8 cellular contexts compared by ENCODE assay signal in the genomic region with DNA sequence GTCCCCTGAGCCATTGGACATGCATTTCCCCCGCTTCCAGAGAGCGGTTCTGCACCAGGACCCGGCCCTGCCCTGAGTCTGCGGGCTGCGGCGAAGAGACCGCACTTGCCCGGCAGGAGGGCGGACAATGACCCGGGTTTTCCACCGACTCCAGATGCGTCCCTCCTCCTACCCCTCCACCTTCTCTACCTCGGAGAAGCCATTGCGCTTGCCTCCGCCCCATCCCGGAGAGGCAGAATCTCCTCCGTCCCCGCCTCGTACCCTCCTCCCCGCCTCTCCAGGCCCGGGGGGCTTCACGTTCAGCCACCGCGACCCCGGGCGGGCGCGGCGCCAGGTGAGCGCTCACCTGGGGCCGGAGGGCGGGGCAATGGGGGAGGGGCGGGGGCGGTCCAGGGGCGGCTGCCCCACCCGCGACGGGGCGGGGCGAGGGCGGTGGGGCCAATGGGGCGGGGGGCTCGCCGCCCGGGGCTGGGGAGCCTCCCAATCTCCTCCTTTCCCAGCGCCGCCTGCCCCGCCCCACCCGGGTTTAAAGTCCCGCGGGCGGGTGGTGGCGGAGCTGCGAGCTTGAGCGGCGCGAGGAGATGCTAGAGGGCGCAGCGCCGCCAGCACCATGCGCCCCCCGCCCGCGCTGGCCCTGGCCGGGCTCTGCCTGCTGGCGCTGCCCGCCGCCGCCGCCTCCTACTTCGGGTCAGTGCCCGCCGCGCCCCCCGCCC. TPM values are rescaled to one million over a fixed set of nuclear protein-coding genes. Genes with fewer than 3 reads are reported as not detected.
DNase-seq lines count a peak whose midpoint lies in the region; ATAC-seq and TF ChIP-seq lines count a peak whose summit lies in the region.

A gene with protein sequence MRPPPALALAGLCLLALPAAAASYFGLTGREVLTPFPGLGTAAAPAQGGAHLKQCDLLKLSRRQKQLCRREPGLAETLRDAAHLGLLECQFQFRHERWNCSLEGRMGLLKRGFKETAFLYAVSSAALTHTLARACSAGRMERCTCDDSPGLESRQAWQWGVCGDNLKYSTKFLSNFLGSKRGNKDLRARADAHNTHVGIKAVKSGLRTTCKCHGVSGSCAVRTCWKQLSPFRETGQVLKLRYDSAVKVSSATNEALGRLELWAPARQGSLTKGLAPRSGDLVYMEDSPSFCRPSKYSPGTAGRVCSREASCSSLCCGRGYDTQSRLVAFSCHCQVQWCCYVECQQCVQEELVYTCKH (plus strand): TSS at position 555 of the 713 bp plus-strand sequence. CDS start 56 bp downstream, at position 611.

- intact Hi-C loops in dendritic cell treated with granulocyte-macrophage colony-stimulating factor and Interleukin-4, amounts not matched to agents 40 ng/mL and 50 ng/mL, for 4 days (cut with micrococcal nuclease) = no loop called here
- intact Hi-C loops in aorta (cut with DNase I) = no loop called here
- intact Hi-C loops in OCI-LY7 (cut with micrococcal nuclease; ENCODE audit: unreplicated experiment) = no loop called here

- H3K27ac Mint-ChIP-seq in dendritic cell treated with granulocyte-macrophage colony-stimulating factor and Interleukin-4, amounts not matched to agents 40 ng/mL and 50 ng/mL, for 4 days = peak within 1 kb of the TSS; percentile 30

- no peaks in the 10 kb centered on the region for H3K9me3 Mint-ChIP-seq in dendritic cell treated with granulocyte-macrophage colony-stimulating factor and Interleukin-4, amounts not matched to agents 40 ng/mL and 50 ng/mL, for 4 days

- H3K36me3 Mint-ChIP-seq in dendritic cell treated with granulocyte-macrophage colony-stimulating factor and Interleukin-4, amounts not matched to agents 40 ng/mL and 50 ng/mL, for 4 days (ENCODE audit: low read depth) = no peaks in the 10 kb centered on the region

- peaks cover 85% of the 10 kb centered on the region for H3K27me3 Mint-ChIP-seq in dendritic cell treated with granulocyte-macrophage colony-stimulating factor and Interleukin-4, amounts not matched to agents 40 ng/mL and 50 ng/mL, for 4 days

- H3K9me3 ChIP-seq in mesodermal cell (ENCODE audit: control insufficient read depth, low read length) = no peaks in the 10 kb centered on the region
- H3K9me3 ChIP-seq in aorta (ENCODE audit: control insufficient read depth, low read length) = no peaks in the 10 kb centered on the region
- no peaks in the 10 kb centered on the region for H3K9me3 ChIP-seq in OCI-LY7 (ENCODE audit: low read length)

- POLR2A ChIA-PET in OCI-LY7 (lab: Charles Lee) = no interaction called here

- no peak within 1 kb of the TSS for H2AFZ ChIP-seq in OCI-LY7 (ENCODE audit: low read length)

- WGBS in mesodermal cell (ENCODE audit: insufficient coverage in 2 of 2), 2 experiments = 1 to 4% methylated on average over 29 to 39 of the region's 75 CpGs
- WGBS in aorta, 2 donors = 1 to 3% methylated on average over 48 to 75 of the region's 75 CpGs

- H3K27me3 ChIP-seq in aorta (ENCODE audit: control insufficient read depth in 1 of 2, insufficient read depth in 2 of 2, low read length in 1 of 2) = peaks cover 0 to 4% of the 10 kb centered on the region in 2 donors

- DNase-seq in ELF-1 (ENCODE audit: low read depth, low spot score) (peak; percentile 76), NCI-H2196 treated with DMSO at 0.1 percent for 48 hours (lab: John Stamatoyannopoulos, UW; ENCODE audit: unreplicated experiment) (peak; percentile 35), aorta (peak in 1 of 2 donors; percentile 72), CD1c-positive myeloid dendritic cell (ENCODE audit: extremely low spot score) (no peak), OCI-LY7 (ENCODE audit: low spot score) (no peak)

- peak within 1 kb of the TSS; percentile 69 for H3K4me3 Mint-ChIP-seq in dendritic cell treated with granulocyte-macrophage colony-stimulating factor and Interleukin-4, amounts not matched to agents 40 ng/mL and 50 ng/mL, for 4 days

- no peaks in the 10 kb centered on the region for H3K9me2 ChIP-seq in OCI-LY7 (ENCODE audit: insufficient read depth, low read length)

- H3K4me1 ChIP-seq in mesodermal cell (ENCODE audit: control insufficient read depth, insufficient read depth, low read length, poor library complexity, severe bottlenecking) (peaks cover 10% of the 10 kb centered on the region), aorta (ENCODE audit: control insufficient read depth in 1 of 2, insufficient read depth in 2 of 2, low read length in 2 of 2) (no peaks in the 10 kb centered on the region), OCI-LY7 (ENCODE audit: insufficient read depth, low read length, poor library complexity, severe bottlenecking) (no peaks in the 10 kb centered on the region)

- peak within 1 kb of the TSS; percentile 55 for H3K4me3 ChIP-seq in mesodermal cell (ENCODE audit: extremely low read depth, insufficient read depth, low read length, poor library complexity, severe bottlenecking)
- peak within 1 kb of the TSS in 1 of 2 donors; percentile 9 for H3K4me3 ChIP-seq in aorta (ENCODE audit: low read length in 2 of 2)
- no peak within 1 kb of the TSS for H3K4me3 ChIP-seq in OCI-LY7 (ENCODE audit: low read depth, low read length, poor library complexity, severe bottlenecking)

- ATAC-seq in aorta (ENCODE audit: low FRiP score) (peak; percentile 31), GM18520 (IDR thresholded peaks at IDR 0.05; ENCODE audit: unreplicated experiment) (no peak)

- H3K36me3 ChIP-seq in mesodermal cell (ENCODE audit: control insufficient read depth, insufficient read depth, low read length) (no peaks in the 10 kb centered on the region), aorta (ENCODE audit: control insufficient read depth in 1 of 2, insufficient read depth in 2 of 2, low read length in 1 of 2) (no peaks in the 10 kb centered on the region), OCI-LY7 (ENCODE audit: insufficient read depth, low read length) (no peaks in the 10 kb centered on the region)

- no peak within 1 kb of the TSS for H3K4me2 ChIP-seq in OCI-LY7 (ENCODE audit: low read length)

- no peaks in the 10 kb centered on the region for H4K20me1 ChIP-seq in OCI-LY7 (ENCODE audit: insufficient read depth, low read length)

- H3K79me2 ChIP-seq in OCI-LY7 (ENCODE audit: insufficient read depth, low read depth, low read length) = no peaks in the 10 kb centered on the region

- CTCF ChIA-PET in OCI-LY7 (lab: Charles Lee; ENCODE audit: unreplicated experiment) = no interaction called here

- no peak within 1 kb of the TSS for H3K27ac ChIP-seq in mesodermal cell (ENCODE audit: low read depth, low read length, severe bottlenecking)
- no peak within 1 kb of the TSS for H3K27ac ChIP-seq in aorta (ENCODE audit: low read depth in 1 of 2, low read length in 2 of 2)
- no peak within 1 kb of the TSS for H3K27ac ChIP-seq in OCI-LY7 (ENCODE audit: low read depth, low read length, poor library complexity, severe bottlenecking)

- peaks cover 15% of the 10 kb centered on the region for H3K4me1 Mint-ChIP-seq in dendritic cell treated with granulocyte-macrophage colony-stimulating factor and Interleukin-4, amounts not matched to agents 40 ng/mL and 50 ng/mL, for 4 days (ENCODE audit: low read depth)

- no peak for TF ChIP-seq CTCF in OCI-LY7 (conservative IDR thresholded peaks at IDR 0.05; ENCODE audit: low read length)

- no TSS peak for BruUV-seq in OCI-LY7 (replicated peaks; lab: Mats Ljungman, UMichigan)

RNA-seq across cellular contexts. Expression of the gene that starts here (rescaled TPM):
- 8.2 TPM for polyA plus RNA-seq in mesodermal cell (2013, experiment 1 of 2)
- 5.9 TPM for polyA plus RNA-seq in mesodermal cell (2013, experiment 2 of 2)
- total RNA-seq in aorta (under 1 TPM; 0.57 to 0.84 TPM), OCI-LY7 (2022) (not detected in 2 replicates)
- polyA plus RNA-seq in aorta = under 1 TPM in 1 of 2 donors, not detected in 1; 0.05 TPM
- not detected in 2 replicates for total RNA-seq in OCI-LY7 (2014; rRNA removed; shearing (Covaris generic))

Comparison
In these comparisons a context has a peak if more than half of its experiments do, and no peak if none do; other contexts are left out.
1. Peak in ATAC-seq in aorta; RNA of the gene not detected or under 1 TPM.
2. DNase-seq: peak in ELF-1 (single experiment) and NCI-H2196 treated with DMSO at 0.1 percent for 48 hours (single experiment); none in CD1c-positive myeloid dendritic cell (single experiment) and OCI-LY7 (single experiment).